ENCODE assay signal across 9 cellular contexts in the genomic region with DNA sequence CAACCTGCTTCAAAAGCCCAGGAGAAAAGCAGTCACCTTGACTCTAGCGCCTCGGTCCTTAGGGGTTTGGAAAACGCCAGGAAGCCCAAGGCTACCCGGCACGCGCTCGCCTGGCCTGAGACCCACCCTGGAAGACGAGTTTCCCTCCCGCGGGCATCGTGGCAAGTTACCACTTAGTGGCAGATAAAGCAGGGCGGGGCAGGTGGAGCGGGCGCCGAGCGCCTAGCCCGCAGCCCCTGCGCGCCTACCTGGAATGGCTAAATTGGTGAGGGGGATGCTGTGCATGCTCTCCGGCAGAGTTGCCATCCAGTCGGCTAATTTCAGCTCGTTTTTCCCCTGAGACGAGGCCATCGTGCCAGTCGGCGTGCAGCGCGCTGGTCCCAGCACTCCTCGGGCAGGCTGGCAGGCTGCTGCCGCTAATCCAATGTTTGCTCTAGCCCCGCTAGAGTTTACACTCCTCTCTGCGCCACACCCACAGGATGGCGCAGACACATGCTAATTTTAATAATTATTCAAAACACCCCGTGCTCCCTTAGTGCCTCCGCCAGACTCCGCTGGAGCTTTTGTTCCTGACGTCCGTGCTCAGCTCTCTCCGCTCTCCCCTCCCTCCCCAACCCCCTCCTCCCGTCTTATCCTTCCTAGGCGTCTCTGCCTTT. TPM values are rescaled to one million over a fixed set of nuclear protein-coding genes. Genes with fewer than 3 reads are reported as not detected.
A peak's percentile ranks its signal among the peaks of the same experiment; 100 is the strongest.
DNase-seq lines count a peak whose midpoint lies in the region; ATAC-seq and TF ChIP-seq lines count a peak whose summit lies in the region.
"Had no signal": no experiment of that assay in that cellular context is flagged by ENCODE, and none has a peak within 500 bp of the region (broad histone marks: within the 10 kb centered on the region; RNA-seq: fewer than 3 reads in every experiment).

A gene with protein sequence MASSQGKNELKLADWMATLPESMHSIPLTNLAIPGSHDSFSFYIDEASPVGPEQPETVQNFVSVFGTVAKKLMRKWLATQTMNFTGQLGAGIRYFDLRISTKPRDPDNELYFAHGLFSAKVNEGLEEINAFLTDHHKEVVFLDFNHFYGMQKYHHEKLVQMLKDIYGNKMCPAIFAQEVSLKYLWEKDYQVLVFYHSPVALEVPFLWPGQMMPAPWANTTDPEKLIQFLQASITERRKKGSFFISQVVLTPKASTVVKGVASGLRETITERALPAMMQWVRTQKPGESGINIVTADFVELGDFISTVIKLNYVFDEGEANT (minus strand): TSS at position 426 of the 656 bp plus-strand sequence. CDS start 75 bp downstream, at position 351.

- peaks cover 33% of the 10 kb centered on the region for H3K27me3 Mint-ChIP-seq in stimulated activated memory B cell treated with anti-CD40 and anti-IgM and Interleukin-4, amounts not matched to agents 10 μg/mL and 1 μg/mL and 100 μg/mL, for 72 hours

- peak; percentile 50 for ATAC-seq in foreskin keratinocyte
- no peak for ATAC-seq in stimulated activated memory B cell treated with anti-CD40 and anti-IgM and Interleukin-4, amounts not matched to agents 10 μg/mL and 1 μg/mL and 100 μg/mL, for 72 hours
- ATAC-seq in GM19351 (IDR thresholded peaks at IDR 0.05; ENCODE audit: unreplicated experiment): no peak

- H3K9me3 ChIP-seq in osteoblast (ENCODE audit: low read depth, low read length): no peaks in the 10 kb centered on the region

- no peaks in the 10 kb centered on the region for H4K20me1 ChIP-seq in osteoblast (ENCODE audit: insufficient read depth, low read length)

- peak within 1 kb of the TSS; percentile 42 for H3K4me3 ChIP-seq in osteoblast (ENCODE audit: insufficient read depth, low read length)

- H3K4me1 ChIP-seq in foreskin keratinocyte (no peaks in the 10 kb centered on the region), osteoblast (ENCODE audit: insufficient read depth, low read length) (no peaks in the 10 kb centered on the region)

- H3K36me3 ChIP-seq in osteoblast (ENCODE audit: insufficient read depth, low read length): no peaks in the 10 kb centered on the region

- no peaks in the 10 kb centered on the region for H3K79me2 ChIP-seq in osteoblast (ENCODE audit: insufficient read depth, low read length)

- H3K27ac ChIP-seq in foreskin keratinocyte (no peak within 1 kb of the TSS), osteoblast (ENCODE audit: low read depth, low read length) (no peak within 1 kb of the TSS)

- peak; percentile 85 for DNase-seq in G401 (ENCODE audit: low spot score)
- peak; percentile 47 for DNase-seq in NCI-H82 treated with DMSO at 0.1 percent for 48 hours (lab: John Stamatoyannopoulos, UW; ENCODE audit: unreplicated experiment)
- no peak for DNase-seq in foreskin keratinocyte
- no peak for DNase-seq in osteoblast (ENCODE audit: insufficient read length, low spot score, missing footprints)
- no peak for DNase-seq in NAMALWA (ENCODE audit: low spot score)
- no peak for DNase-seq in activated effector memory CD4-positive, alpha-beta T cell treated with anti-CD3 and anti-CD28 coated beads, Interleukin-2, amount 50 U/mL, for 16 hours

- H2AFZ ChIP-seq in osteoblast (ENCODE audit: low read length): peak within 1 kb of the TSS; percentile 30

- peaks cover 5% of the 10 kb centered on the region for H3K9me3 Mint-ChIP-seq in stimulated activated memory B cell treated with anti-CD40 and anti-IgM and Interleukin-4, amounts not matched to agents 10 μg/mL and 1 μg/mL and 100 μg/mL, for 72 hours
- H3K9me3 Mint-ChIP-seq: activated naive CD4-positive, alpha-beta T cell treated with anti-CD3 and anti-CD28 coated beads, Interleukin-2, amount 50 U/mL, for 24 hours had no signal

- TF ChIP-seq CTCF in foreskin keratinocyte (conservative IDR thresholded peaks at IDR 0.05) (no peak), osteoblast (IDR thresholded peaks at IDR 0.05; ENCODE audit: extremely low read depth, low read depth, low read length) (no peak)

- in situ Hi-C loops in G401 (cut with HindIII; ENCODE audit: low sequenced_read_pairs): no loop called here

- H3K4me2 ChIP-seq in osteoblast (ENCODE audit: insufficient read depth, low read length): peak within 1 kb of the TSS; percentile 48

- no peak within 1 kb of the TSS for H3K4me3 Mint-ChIP-seq in stimulated activated memory B cell treated with anti-CD40 and anti-IgM and Interleukin-4, amounts not matched to agents 10 μg/mL and 1 μg/mL and 100 μg/mL, for 72 hours
- H3K4me3 Mint-ChIP-seq: activated naive CD4-positive, alpha-beta T cell treated with anti-CD3 and anti-CD28 coated beads, Interleukin-2, amount 50 U/mL, for 24 hours had no signal

- H3K27me3 ChIP-seq in foreskin keratinocyte (peaks cover 25% of the 10 kb centered on the region), osteoblast (ENCODE audit: insufficient read depth, low read length) (peaks cover 37% of the 10 kb centered on the region)

- H3K27ac Mint-ChIP-seq in stimulated activated memory B cell treated with anti-CD40 and anti-IgM and Interleukin-4, amounts not matched to agents 10 μg/mL and 1 μg/mL and 100 μg/mL, for 72 hours: no peak within 1 kb of the TSS
- H3K27ac Mint-ChIP-seq: activated naive CD4-positive, alpha-beta T cell treated with anti-CD3 and anti-CD28 coated beads, Interleukin-2, amount 50 U/mL, for 24 hours had no signal

- H3K36me3 Mint-ChIP-seq in stimulated activated memory B cell treated with anti-CD40 and anti-IgM and Interleukin-4, amounts not matched to agents 10 μg/mL and 1 μg/mL and 100 μg/mL, for 72 hours: no peaks in the 10 kb centered on the region
- H3K36me3 Mint-ChIP-seq: activated naive CD4-positive, alpha-beta T cell treated with anti-CD3 and anti-CD28 coated beads, Interleukin-2, amount 50 U/mL, for 24 hours had no signal

- H3K4me1 Mint-ChIP-seq in stimulated activated memory B cell treated with anti-CD40 and anti-IgM and Interleukin-4, amounts not matched to agents 10 μg/mL and 1 μg/mL and 100 μg/mL, for 72 hours: peaks cover 4% of the 10 kb centered on the region
- H3K4me1 Mint-ChIP-seq: activated naive CD4-positive, alpha-beta T cell treated with anti-CD3 and anti-CD28 coated beads, Interleukin-2, amount 50 U/mL, for 24 hours had no signal

RNA-seq across cellular contexts. Expression of the gene that starts here (rescaled TPM):
- not detected in 2 replicates for total RNA-seq in G401 (2014; rRNA removed; shearing (Covaris generic))
- total RNA-seq in foreskin keratinocyte (not detected in 2 replicates), osteoblast (0.36 TPM in 1 of 2 replicates, not detected in the other)
- not detected in 2 replicates for polyA plus RNA-seq in foreskin keratinocyte

Comparison
In these comparisons a context has a peak if more than half of its experiments do, and no peak if none do; other contexts are left out.
1. Peak in DNase-seq in G401; RNA of the gene not detected or under 1 TPM.
2. Peak in ATAC-seq in foreskin keratinocyte; RNA of the gene not detected or under 1 TPM.